11 cellular contexts compared by ENCODE assay signal in the genomic region with DNA sequence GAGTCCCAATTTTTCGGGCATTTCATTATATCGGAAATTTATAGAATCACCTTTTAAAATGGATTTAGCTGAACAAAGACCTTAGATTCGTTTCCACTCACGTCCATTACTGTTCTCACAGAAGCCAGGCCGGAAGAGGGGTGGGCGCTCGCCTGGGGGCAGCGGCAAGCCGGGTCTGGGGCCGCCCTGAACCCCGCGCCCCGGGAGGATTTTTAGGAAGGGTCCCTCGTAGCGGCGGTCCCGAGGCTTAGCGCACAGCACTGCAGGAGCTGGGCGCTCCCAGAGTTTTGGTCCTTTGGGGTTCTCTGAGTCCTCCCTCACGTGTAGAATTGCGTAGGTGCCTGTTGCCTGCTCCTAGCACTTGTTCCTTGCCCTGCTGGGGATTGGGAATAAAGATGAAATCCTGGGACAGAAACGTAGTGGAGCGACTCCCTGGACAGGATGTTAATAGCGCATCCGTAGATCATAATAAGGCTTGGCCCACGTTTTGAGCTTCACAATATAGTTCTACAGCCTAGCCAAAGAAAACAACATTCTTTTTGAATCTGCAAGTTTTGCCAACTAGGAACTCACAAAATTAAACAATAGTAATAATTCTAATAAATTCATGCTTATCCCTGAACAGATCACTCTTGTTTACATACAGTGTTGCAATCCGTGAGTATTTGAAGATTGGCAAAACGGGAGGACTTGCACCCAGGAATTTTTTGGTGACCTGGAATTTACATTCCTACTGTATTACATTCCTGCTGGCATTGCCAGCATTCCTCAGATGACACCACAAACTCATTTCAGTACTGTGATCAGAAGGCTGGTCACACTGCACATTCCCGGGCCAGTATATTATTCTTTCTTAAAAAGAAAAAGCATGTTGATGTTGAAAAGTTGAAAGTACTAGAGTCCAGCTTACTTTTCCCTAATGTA. TPM values are rescaled to one million over a fixed set of nuclear protein-coding genes. Genes with fewer than 3 reads are reported as not detected.
DNase-seq lines count a peak whose midpoint lies in the region; ATAC-seq, FAIRE-seq and TF ChIP-seq lines count a peak whose summit lies in the region.
"Had no signal": no experiment of that assay in that cellular context is flagged by ENCODE, and none has a peak within 500 bp of the region (broad histone marks: within the 10 kb centered on the region; RNA-seq: fewer than 3 reads in every experiment).

No MANE protein-coding gene starts in this region.

- 73 to 78% methylated on average over 29 of the region's 29 CpGs for WGBS in pancreas, 2 donors

- no peak for FAIRE-seq in pancreas (lab: Jason Lieb, UNC)

- no peaks in the 10 kb centered on the region for H3K27me3 ChIP-seq in RWPE2 (ENCODE audit: insufficient read depth, poor library complexity, severe bottlenecking)
- no peaks in the 10 kb centered on the region for H3K27me3 ChIP-seq in pancreas
- H3K27me3 ChIP-seq in WERI-Rb-1 (ENCODE audit: insufficient read depth, low read depth, severe bottlenecking): no peaks in the 10 kb centered on the region
- H3K27me3 ChIP-seq: esophagus squamous epithelium had no signal

- peaks cover 5% of the 10 kb centered on the region for H3K4me1 ChIP-seq in RWPE2 (ENCODE audit: insufficient read depth, poor library complexity, severe bottlenecking)
- no peaks in the 10 kb centered on the region for H3K4me1 ChIP-seq in pancreas
- H3K4me1 ChIP-seq: esophagus squamous epithelium had no signal

- intact Hi-C loops in pancreas (cut with DNase I): no loop called here

- H3K4me3 ChIP-seq in RWPE2 (ENCODE audit: severe bottlenecking) (no peak overlapping the region), fibroblast of pulmonary artery (replicated peaks; ENCODE audit: low read depth, low read length) (no peak overlapping the region), pancreas (no peak overlapping the region), WERI-Rb-1 (ENCODE audit: low read depth, low read length) (no peak overlapping the region)
- H3K4me3 ChIP-seq: esophagus squamous epithelium had no signal

- peak overlapping the region; percentile 23 for H3K27ac ChIP-seq in RWPE2 (ENCODE audit: poor library complexity, severe bottlenecking)
- no peak overlapping the region for H3K27ac ChIP-seq in pancreas
- H3K27ac ChIP-seq in WERI-Rb-1: no peak overlapping the region
- H3K27ac ChIP-seq: esophagus squamous epithelium had no signal

- DNase-seq in ELR (ENCODE audit: low read depth) (peak; percentile 69), RWPE2 (ENCODE audit: low spot score) (no peak), fibroblast of pulmonary artery (ENCODE audit: low read depth) (peak; percentile 88), pancreas (peak in 1 of 6 donors; percentile 43), WERI-Rb-1 (no peak)
- DNase-seq in activated CD8-positive, alpha-beta memory T cell treated with anti-CD3 and anti-CD28 coated beads for 24 hours: no peak
- DNase-seq in central memory CD4-positive, alpha-beta T cell: no peak
- DNase-seq: activated CD4-positive, alpha-beta T cell treated with anti-CD3 and anti-CD28 coated beads, Interleukin-2, amount 10 ng/mL, durations not matched to agents 7 days and 5 days; esophagus squamous epithelium; NCI-H2171 had no signal

- peak; percentile 81 for ATAC-seq in RWPE2 (ENCODE audit: low read depth)
- peak; percentile 46 to 76 (median 70) for ATAC-seq in pancreas
- no peak for ATAC-seq in GM21529 (IDR thresholded peaks at IDR 0.05; ENCODE audit: unreplicated experiment)

- TF ChIP-seq CTCF in RWPE2 (IDR thresholded peaks at IDR 0.05; ENCODE audit: poor library complexity, severe bottlenecking) (no peak), fibroblast of pulmonary artery (IDR thresholded peaks at IDR 0.05; ENCODE audit: low read length, missing control alignments) (no peak), pancreas (IDR thresholded peaks at IDR 0.05) (no peak), WERI-Rb-1 (IDR thresholded peaks at IDR 0.05; ENCODE audit: low read depth, low read length) (no peak)

- H3K9me3 ChIP-seq in RWPE2 (ENCODE audit: severe bottlenecking): no peaks in the 10 kb centered on the region
- H3K9me3 ChIP-seq in pancreas: no peaks in the 10 kb centered on the region
- no peaks in the 10 kb centered on the region for H3K9me3 ChIP-seq in WERI-Rb-1 (ENCODE audit: severe bottlenecking)
- H3K9me3 ChIP-seq: esophagus squamous epithelium had no signal

- no peaks in the 10 kb centered on the region for H3K36me3 ChIP-seq in RWPE2 (ENCODE audit: low read depth)
- H3K36me3 ChIP-seq in pancreas: no peaks in the 10 kb centered on the region
- no peaks in the 10 kb centered on the region for H3K36me3 ChIP-seq in WERI-Rb-1
- H3K36me3 ChIP-seq: esophagus squamous epithelium had no signal

RNA-seq across cellular contexts. Expression of a gene that starts 0.9 kb away (rescaled TPM):
- not detected for total RNA-seq in pancreas
- polyA plus RNA-seq in pancreas: not detected
- total RNA-seq: activated CD4-positive, alpha-beta T cell treated with anti-CD3 and anti-CD28 coated beads, Interleukin-2, amount 10 ng/mL, durations not matched to agents 7 days and 5 days; esophagus squamous epithelium had no signal

RNA-seq across cellular contexts. Expression of a gene that starts 24.8 kb away (rescaled TPM):
- total RNA-seq in pancreas: 100 to 1,000 TPM; 120 to 228 (median 177) TPM
- polyA plus RNA-seq in pancreas: 100 to 1,000 TPM; 135 to 178 TPM

Comparison
In these comparisons a context has a peak if more than half of its experiments do, and no peak if none do; other contexts are left out.
1. DNase-seq: peak in ELR (single experiment) and fibroblast of pulmonary artery (single experiment); none in RWPE2 (single experiment), activated CD8-positive, alpha-beta memory T cell treated with anti-CD3 and anti-CD28 coated beads for 24 hours (single experiment), central memory CD4-positive, alpha-beta T cell (single experiment) and WERI-Rb-1 (single experiment).